11 cellular contexts compared by ENCODE assay signal in genomic region chr19:35750167-35750566, GRCh38. TPM values are rescaled to one million over a fixed set of nuclear protein-coding genes. Genes with fewer than 3 reads are reported as not detected.
A peak's percentile ranks its signal among the peaks of the same experiment; 100 is the strongest.
DNase-seq lines count a peak whose midpoint lies in the region; ATAC-seq and TF ChIP-seq lines count a peak whose summit lies in the region.
"Had no signal": no experiment of that assay in that cellular context is flagged by ENCODE, and none has a peak within 500 bp of the region (broad histone marks: within the 10 kb centered on the region; RNA-seq: fewer than 3 reads in every experiment).

No MANE protein-coding gene starts in this region.

- peak overlapping the region; percentile 94 for H3K4me3 Mint-ChIP-seq in MCF 10A (ENCODE audit: unreplicated experiment)
- peak overlapping the region; percentile 50 for H3K4me3 Mint-ChIP-seq in glutamatergic neuron (ENCODE audit: unreplicated experiment)

- H3K9me3 Mint-ChIP-seq in MCF 10A (ENCODE audit: unreplicated experiment) (no peaks in the 10 kb centered on the region), glutamatergic neuron (ENCODE audit: unreplicated experiment) (peaks cover 6% of the 10 kb centered on the region)

- TF ChIP-seq CTCF in MCF 10A (IDR thresholded peaks at IDR 0.05; ENCODE audit: unreplicated experiment): no peak
- TF ChIP-seq CTCF in mammary epithelial cell (conservative IDR thresholded peaks at IDR 0.05 in 1 of 2, IDR thresholded peaks at IDR 0.05 in 1 of 2; ENCODE audit: extremely low read depth in 1 of 2, insufficient read depth in 1 of 2, low read depth in 1 of 2, low read length in 2 of 2): no peak
- TF ChIP-seq CTCF in PC-3 (conservative IDR thresholded peaks at IDR 0.05; ENCODE audit: low read depth, low read length): no peak
- no peak for TF ChIP-seq CTCF in glutamatergic neuron (IDR thresholded peaks at IDR 0.05; ENCODE audit: partially characterized antibody, unreplicated experiment)

- intact Hi-C loops in MCF 10A (cut with micrococcal nuclease) (no loop called here), mammary epithelial cell (cut with micrococcal nuclease) (no loop called here), PC-3 (cut with micrococcal nuclease) (no loop called here)

- H3K36me3 ChIP-seq in mammary epithelial cell (ENCODE audit: insufficient read depth, low read length): no peaks in the 10 kb centered on the region
- no peaks in the 10 kb centered on the region for H3K36me3 ChIP-seq in PC-3 (ENCODE audit: low read depth, low read length)
- H3K36me3 ChIP-seq in stomach smooth muscle (ENCODE audit: control insufficient read depth in 2 of 2, insufficient read depth in 2 of 2, low read length in 2 of 2): peaks cover 14 to 21% of the 10 kb centered on the region in 2 donors

- H3K4me2 ChIP-seq in mammary epithelial cell (ENCODE audit: insufficient read depth, low read depth, low read length) (no peak overlapping the region), PC-3 (ENCODE audit: low read length) (peak overlapping the region; percentile 97; the same call in 1 of the 2 replicates)

- H3K27ac Mint-ChIP-seq in MCF 10A (ENCODE audit: low read depth, unreplicated experiment) (peak overlapping the region; percentile 2), glutamatergic neuron (ENCODE audit: unreplicated experiment) (no peak overlapping the region)

- H4K20me1 ChIP-seq in mammary epithelial cell (ENCODE audit: insufficient read depth, low read length) (no peaks in the 10 kb centered on the region), PC-3 (ENCODE audit: low read length) (no peaks in the 10 kb centered on the region)

- no peak overlapping the region for H2AFZ ChIP-seq in mammary epithelial cell (ENCODE audit: low read depth, low read length)
- no peak overlapping the region for H2AFZ ChIP-seq in PC-3 (ENCODE audit: low read length)

- H3K9me3 ChIP-seq in mammary epithelial cell (replicated peaks; ENCODE audit: insufficient read depth, low read length) (no peaks in the 10 kb centered on the region), PC-3 (ENCODE audit: low read length) (no peaks in the 10 kb centered on the region), stomach smooth muscle (ENCODE audit: control insufficient read depth in 2 of 2, low read length in 2 of 2) (no peaks in the 10 kb centered on the region)

- no peaks in the 10 kb centered on the region for H3F3A ChIP-seq in PC-3 (ENCODE audit: low read length, unreplicated experiment)

- WGBS in mammary epithelial cell (ENCODE audit: low coverage, missing lambda C conversion rate): 93% methylated on average over 2 of the region's 5 CpGs

- H3K4me3 ChIP-seq in mammary epithelial cell (replicated peaks in 1 of 3; ENCODE audit: insufficient read depth in 1 of 3, low read depth in 2 of 3, low read length in 3 of 3) (no peak overlapping the region), PC-3 (ENCODE audit: low read length) (no peak overlapping the region), stomach smooth muscle (ENCODE audit: low read length in 2 of 2) (no peak overlapping the region)

- H3K36me3 Mint-ChIP-seq in MCF 10A (ENCODE audit: insufficient read depth, unreplicated experiment) (peaks cover 22% of the 10 kb centered on the region), glutamatergic neuron (ENCODE audit: unreplicated experiment) (no peaks in the 10 kb centered on the region)

- H3K27ac ChIP-seq in mammary epithelial cell (ENCODE audit: insufficient read depth, low read depth, low read length) (no peak overlapping the region), PC-3 (ENCODE audit: low read length) (no peak overlapping the region), stomach smooth muscle (ENCODE audit: low read length) (peak overlapping the region; percentile 46)

- H3K27me3 ChIP-seq in mammary epithelial cell (ENCODE audit: insufficient read depth, low read length) (no peaks in the 10 kb centered on the region), PC-3 (ENCODE audit: low read length) (no peaks in the 10 kb centered on the region), stomach smooth muscle (ENCODE audit: control insufficient read depth in 1 of 2, insufficient read depth in 2 of 2, low read length in 2 of 2) (no peaks in the 10 kb centered on the region)

- dilution Hi-C loops in mammary epithelial cell (cut with HindIII; ENCODE audit: low sequenced_read_pairs): no loop called here

- peaks cover 8% of the 10 kb centered on the region for H3K4me1 ChIP-seq in mammary epithelial cell (ENCODE audit: insufficient read depth, low read length)
- peaks cover 18% of the 10 kb centered on the region for H3K4me1 ChIP-seq in PC-3 (ENCODE audit: insufficient read depth, low read length)
- H3K4me1 ChIP-seq in stomach smooth muscle (ENCODE audit: control insufficient read depth, insufficient read depth, low read length): peaks cover 53% of the 10 kb centered on the region

- H3K4me1 Mint-ChIP-seq in MCF 10A (ENCODE audit: insufficient read depth, unreplicated experiment) (peaks cover 21% of the 10 kb centered on the region), glutamatergic neuron (ENCODE audit: low read depth, unreplicated experiment) (peaks cover 14% of the 10 kb centered on the region)

- peaks cover 34% of the 10 kb centered on the region for H3K79me2 ChIP-seq in mammary epithelial cell (ENCODE audit: insufficient read depth, low read length)
- peaks cover 26% of the 10 kb centered on the region for H3K79me2 ChIP-seq in PC-3 (ENCODE audit: low read length)

- no peak for DNase-seq in MCF 10A (ENCODE audit: unreplicated experiment)
- DNase-seq in mammary epithelial cell: no peak
- peak; percentile 6 for DNase-seq in PC-3
- DNase-seq in glutamatergic neuron: no peak
- DNase-seq in DMS79 treated with DMSO at 0.1 percent for 48 hours (lab: John Stamatoyannopoulos, UW): no peak
- no peak for DNase-seq in HuH-7 (ENCODE audit: low spot score)
- DNase-seq: activated CD4-positive, alpha-beta T cell treated with anti-CD3 and anti-CD28 coated beads, Interleukin-2, amount 50 U/mL, for 48 hours; C1 segment of cervical spinal cord; NCI-H1092 had no signal

- H3K9me2 ChIP-seq in PC-3 (replicated peaks; ENCODE audit: low read length): no peaks in the 10 kb centered on the region

- CTCF ChIA-PET in MCF 10A (lab: Yijun Ruan, JAX) (no interaction called here), mammary epithelial cell (lab: Charles Lee; ENCODE audit: low non-redundant PET) (no interaction called here), PC-3 (lab: Charles Lee) (no interaction called here)

- POLR2A ChIA-PET in MCF 10A (lab: Yijun Ruan, JAX): interaction anchor here (2.1 kb wide), 1 partner anchor 10 kb away, joined by 9 read pairs; no protein-coding TSS in a partner anchor
- POLR2A ChIA-PET in PC-3 (lab: Charles Lee; ENCODE audit: unreplicated experiment): no interaction called here

- H3K9ac ChIP-seq in mammary epithelial cell (ENCODE audit: insufficient read depth, low read length): no peak overlapping the region
- H3K9ac ChIP-seq in PC-3 (ENCODE audit: low read length): no peak overlapping the region
- H3K9ac ChIP-seq in stomach smooth muscle (ENCODE audit: low read length in 2 of 2): peak overlapping the region in 1 of 2 donors; percentile 47

- ATAC-seq in PC-3 (no peak), HG02981 (IDR thresholded peaks at IDR 0.05; ENCODE audit: unreplicated experiment) (no peak)

- no TSS peak for BruUV-seq in MCF 10A (replicated peaks; lab: Mats Ljungman, UMichigan)
- BruUV-seq in mammary epithelial cell (replicated peaks; lab: Mats Ljungman, UMichigan): no TSS peak
- no TSS peak for BruUV-seq in PC-3 (replicated peaks; lab: Mats Ljungman, UMichigan)

- H3K27me3 Mint-ChIP-seq in MCF 10A (ENCODE audit: insufficient read depth, unreplicated experiment) (no peaks in the 10 kb centered on the region), glutamatergic neuron (ENCODE audit: unreplicated experiment) (peaks cover 16% of the 10 kb centered on the region)

- in situ Hi-C loops in mammary epithelial cell (cut with MboI; ENCODE audit: low sequenced_read_pairs in 2 of 2): no loop called here

RNA-seq across cellular contexts. Expression of gene LIN37, which starts 1.8 kb away (rescaled TPM):
- total RNA-seq in MCF 10A (2022): 19.6 and 24.6 TPM in 2 replicates
- 10 to 100 TPM; 13.6 to 14.5 TPM for total RNA-seq in mammary epithelial cell
- polyA plus RNA-seq in mammary epithelial cell: 12.9 TPM
- 89.1 TPM for polyA minus RNA-seq in mammary epithelial cell
- total RNA-seq in PC-3 (2014; rRNA removed): 4.6 and 8.2 TPM in 2 replicates
- total RNA-seq in glutamatergic neuron (ENCODE audit: unreplicated experiment): 29.8 TPM

RNA-seq across cellular contexts. Expression of gene PSENEN, which starts 4.7 kb away (rescaled TPM):
- total RNA-seq in MCF 10A (2022): 65.0 and 86.9 TPM in 2 replicates
- total RNA-seq in mammary epithelial cell: 10 to 100 TPM in 1 of 2 donors, 1 to 10 TPM in 1; 8.7 to 55.4 TPM
- polyA plus RNA-seq in mammary epithelial cell: 33.7 TPM
- 40.9 TPM for polyA minus RNA-seq in mammary epithelial cell
- 34.3 and 42.9 TPM in 2 replicates for total RNA-seq in PC-3 (2014; rRNA removed)
- total RNA-seq in glutamatergic neuron (ENCODE audit: unreplicated experiment): 109 TPM

RNA-seq across cellular contexts. Expression of gene U2AF1L4, which starts 4.9 kb away (rescaled TPM):
- 32.0 and 37.5 TPM in 2 replicates for total RNA-seq in MCF 10A (2022)
- total RNA-seq in mammary epithelial cell: 10 to 100 TPM in 1 of 2 donors, 1 to 10 TPM in 1; 4.8 to 23.9 TPM
- 9.9 TPM for polyA plus RNA-seq in mammary epithelial cell
- polyA minus RNA-seq in mammary epithelial cell: 9.6 TPM
- total RNA-seq in PC-3 (2014; rRNA removed): 7.8 and 16.4 TPM in 2 replicates
- total RNA-seq in glutamatergic neuron (ENCODE audit: unreplicated experiment): 24.3 TPM

RNA-seq across cellular contexts. Expression of gene HSPB6, which starts 6.7 kb away (rescaled TPM):
- total RNA-seq in MCF 10A (2022) (0.21 TPM in 1 of 2 replicates, not detected in the other), mammary epithelial cell (not detected), PC-3 (2014; rRNA removed) (not detected in 2 replicates), glutamatergic neuron (ENCODE audit: unreplicated experiment) (0.49 TPM)
- not detected for polyA plus RNA-seq in mammary epithelial cell
- not detected for polyA minus RNA-seq in mammary epithelial cell

RNA-seq across cellular contexts. Expression of gene PROSER3, which starts 7.8 kb away (rescaled TPM):
- total RNA-seq in MCF 10A (2022) (33.8 and 37.3 TPM in 2 replicates), mammary epithelial cell (10 to 100 TPM in 1 of 2 donors, 1 to 10 TPM in 1; 9.7 to 48.3 TPM), PC-3 (2014; rRNA removed) (5.5 and 6.1 TPM in 2 replicates), glutamatergic neuron (ENCODE audit: unreplicated experiment) (41.7 TPM)
- 21.2 TPM for polyA plus RNA-seq in mammary epithelial cell
- 74.3 TPM for polyA minus RNA-seq in mammary epithelial cell
